Comparison of ENCODE assay signal across 1 cellular context in genomic region chr9:70117835-70118319, GRCh38.
TF ChIP-seq lines count a peak whose summit lies in the region.

No MANE protein-coding gene starts in this region.

TF ChIP-seq in HepG2, 621 proteins besides CTCF, POLR2A, EP300 and RAD21 (continued from another document):
- TF ChIP-seq PAXIP1 (CRISPR knock-in tag; conservative IDR thresholded peaks at IDR 0.05) (peak; percentile 37; the same call in 1 of the 2 replicates), HNF4A (CRISPR knock-in tag; IDR thresholded peaks at IDR 0.05) (peak; percentile 53), SALL1 (CRISPR knock-in tag; IDR thresholded peaks at IDR 0.05) (peak; percentile 68; the same call in 1 of the 2 replicates)
